In genomic region chr7:2711895-2712675, GRCh38 we compare ENCODE assay signal across 10 cellular contexts. TPM values are rescaled to one million over a fixed set of nuclear protein-coding genes. Genes with fewer than 3 reads are reported as not detected.
"Had no signal": no experiment of that assay in that cellular context is flagged by ENCODE, and none has a peak within 500 bp of the region (broad histone marks: within the 10 kb centered on the region; RNA-seq: fewer than 3 reads in every experiment).

No MANE protein-coding gene starts in this region.

- H3K27me3 ChIP-seq: adrenal gland, tibial artery had no signal

- H3K9me3 ChIP-seq: adrenal gland, tibial artery had no signal

- ATAC-seq: SK-N-SH treated with all-trans-retinoic acid at 6 μM for 48 hours had no signal

- DNase-seq: activated naive CD4-positive, alpha-beta T cell treated with anti-CD3 and anti-CD28 coated beads, Interleukin-2, amount 50 U/mL, for 16 hours; adrenal gland; dermis blood vessel endothelial cell; hippocampal formation; mammary epithelial cell; T-helper 17 cell; tibial artery had no signal

- H3K36me3 ChIP-seq: adrenal gland had no signal

- H3K27ac Mint-ChIP-seq: natural killer cell treated with Interleukin-12 subunit alpha and Interleukin-12 subunit beta and Interleukin-15 and Interleukin-18, amount 100 ng/mL, for 72 hours had no signal

- H3K27ac ChIP-seq: adrenal gland, tibial artery had no signal

- H3K9me3 Mint-ChIP-seq: activated T-helper 2 cell treated with anti-CD3 and anti-CD28 coated beads, Interferon-gamma antibody, Interleukin-2, Interleukin-4, amounts not matched to agents 10 μg/mL and 5 μg/mL and 100 μg/mL, durations not matched to agents 14 hours and 24 hours and 36 hours; natural killer cell treated with Interleukin-12 subunit alpha and Interleukin-12 subunit beta and Interleukin-15 and Interleukin-18, amount 100 ng/mL, for 72 hours had no signal

- H3K27me3 Mint-ChIP-seq: T-helper 17 cell had no signal

- H3K36me3 Mint-ChIP-seq: natural killer cell treated with Interleukin-12 subunit alpha and Interleukin-12 subunit beta and Interleukin-15 and Interleukin-18, amount 100 ng/mL, for 72 hours had no signal

- H3K4me3 ChIP-seq: adrenal gland, tibial artery had no signal

RNA-seq across cellular contexts. Expression of gene AMZ1, which starts 24.1 kb away (rescaled TPM):
- total RNA-seq: natural killer cell treated with Interleukin-12 subunit alpha and Interleukin-12 subunit beta and Interleukin-15 and Interleukin-18, amount 100 ng/mL, for 72 hours had no signal
